ENCODE assay signal across 27 cellular contexts in genomic region chr12:89676935-89677334, GRCh38.
"Had no signal": no experiment of that assay in that cellular context is flagged by ENCODE, and none has a peak within 500 bp of the region (broad histone marks: within the 10 kb centered on the region; RNA-seq: fewer than 3 reads in every experiment).

No MANE protein-coding gene starts in this region.

- DNase-seq: activated CD4-positive, alpha-beta T cell treated with anti-CD3 and anti-CD28 coated beads for 36 hours; activated CD4-positive, alpha-beta T cell treated with anti-CD3 and anti-CD28 coated beads, Interleukin-2, amount 10 ng/mL, durations not matched to agents 7 days and 5 days; activated CD4-positive, alpha-beta T cell treated with anti-CD3 and anti-CD28 coated beads, Interleukin-2, amount 50 U/mL, for 48 hours; activated CD8-positive, alpha-beta T cell treated with anti-CD3 and anti-CD28 coated beads, Interleukin-2, amount 10 ng/mL, durations not matched to agents 7 days and 5 days; activated gamma-delta T cell; activated naive CD4-positive, alpha-beta T cell treated with Interleukin-2 at 50 U/mL for 16 hours; activated T-cell treated with anti-CD3 and anti-CD28 coated beads, Interleukin-2, amount 50 U/mL, for 24 hours; anterior cingulate cortex; caudate nucleus; cerebellar nuclear complex; Karpas-422; KBM-7; NCI-H1105; NCI-H1417 treated with DMSO at 0.1 percent for 48 hours; NCI-H187 treated with DMSO at 0.1 percent for 48 hours; NCI-H2081; NCI-H345; NCI-H524 treated with DMSO at 0.1 percent for 48 hours; NCI-H748 treated with DMSO at 0.1 percent for 48 hours; PC-9; Right ventricle myocardium superior; T1000 had no signal

- H3K27ac ChIP-seq: PC-9, SK-N-MC had no signal

- H3K4me3 Mint-ChIP-seq: activated CD4-positive, alpha-beta T cell treated with anti-CD3 and anti-CD28 coated beads for 36 hours; activated CD4-positive, alpha-beta T cell treated with anti-CD3 and anti-CD28 coated beads, Interleukin-2, amount 10 ng/mL, durations not matched to agents 7 days and 5 days; activated CD8-positive, alpha-beta T cell treated with anti-CD3 and anti-CD28 coated beads, Interleukin-2, amount 10 ng/mL, durations not matched to agents 7 days and 5 days; activated T-cell treated with anti-CD3 and anti-CD28 coated beads, Interleukin-2, amount 50 U/mL, for 24 hours; brain had no signal

- H2AFZ ChIP-seq: PC-9 had no signal

- H3K27me3 Mint-ChIP-seq: activated CD4-positive, alpha-beta T cell treated with anti-CD3 and anti-CD28 coated beads for 36 hours; activated CD4-positive, alpha-beta T cell treated with anti-CD3 and anti-CD28 coated beads, Interleukin-2, amount 10 ng/mL, durations not matched to agents 7 days and 5 days; activated naive CD4-positive, alpha-beta T cell treated with anti-CD3 and anti-CD28 coated beads, Interleukin-2, amount 50 U/mL, for 24 hours; activated T-cell treated with anti-CD3 and anti-CD28 coated beads, Interleukin-2, amount 50 U/mL, for 24 hours; brain had no signal

- H3K4me2 ChIP-seq: PC-9 had no signal

- H3K4me3 ChIP-seq: PC-9, SK-N-MC had no signal

- H3K27ac Mint-ChIP-seq: activated CD4-positive, alpha-beta T cell treated with anti-CD3 and anti-CD28 coated beads for 36 hours; activated CD4-positive, alpha-beta T cell treated with anti-CD3 and anti-CD28 coated beads, Interleukin-2, amount 10 ng/mL, durations not matched to agents 7 days and 5 days; activated CD8-positive, alpha-beta T cell treated with anti-CD3 and anti-CD28 coated beads, Interleukin-2, amount 10 ng/mL, durations not matched to agents 7 days and 5 days; activated naive CD4-positive, alpha-beta T cell treated with anti-CD3 and anti-CD28 coated beads, Interleukin-2, amount 50 U/mL, for 24 hours; activated T-cell treated with anti-CD3 and anti-CD28 coated beads, Interleukin-2, amount 50 U/mL, for 24 hours; activated T-helper 2 cell treated with anti-CD3 and anti-CD28 coated beads, Interferon-gamma antibody, Interleukin-2, Interleukin-4, amounts not matched to agents 10 μg/mL and 5 μg/mL and 100 μg/mL, durations not matched to agents 14 hours and 24 hours and 36 hours; brain had no signal

- ATAC-seq: activated CD4-positive, CD25-positive, alpha-beta regulatory T cell treated with anti-CD3 and anti-CD28 coated beads, Interleukin-2, amount 50 U/mL, for 24 hours; activated CD8-positive, alpha-beta T cell treated with anti-CD3 and anti-CD28 coated beads, Interleukin-2, amount 10 ng/mL, durations not matched to agents 7 days and 5 days had no signal
